In the genomic region with DNA sequence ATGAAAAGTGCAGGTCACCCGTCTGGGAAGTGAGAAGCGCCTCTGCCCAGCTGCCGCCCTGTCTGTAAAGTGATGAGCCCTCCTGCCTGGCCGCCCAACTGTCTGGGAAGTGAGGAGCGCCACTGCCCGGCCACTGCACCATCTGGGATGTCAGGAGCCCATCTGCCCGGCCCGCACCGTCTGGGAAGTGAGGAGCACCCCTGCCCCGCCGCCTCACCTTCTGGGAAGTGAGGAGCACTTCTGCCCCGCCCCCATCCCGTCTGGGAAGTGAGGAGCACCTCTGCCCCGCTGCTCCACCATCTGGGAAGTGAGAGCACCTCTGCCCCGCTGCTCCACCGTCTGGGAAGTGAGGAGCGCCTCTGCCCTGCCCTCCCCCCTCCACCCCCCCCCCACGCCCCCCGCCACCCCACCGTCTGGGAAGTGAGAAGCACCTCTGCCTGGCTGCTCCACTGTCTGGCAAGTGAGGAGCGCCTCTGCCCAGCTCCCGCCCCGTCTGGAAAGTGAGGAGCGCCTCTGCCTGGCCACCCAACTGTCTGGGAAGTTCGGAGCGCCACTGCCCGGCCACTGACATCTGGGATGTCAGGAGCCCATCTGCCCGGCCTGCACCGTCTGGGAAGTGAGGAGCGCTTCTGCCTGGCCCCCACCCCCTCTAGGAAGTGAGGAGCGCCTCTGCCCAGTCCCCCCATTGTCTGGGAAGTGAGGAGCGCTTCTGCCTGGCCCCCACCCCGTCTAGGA, we compare ENCODE assay signal across 1 cellular context.
A peak's percentile ranks its signal among the peaks of the same experiment; 100 is the strongest.
TF ChIP-seq lines count a peak whose summit lies in the region.

No MANE protein-coding gene starts in this region.

TF ChIP-seq in K562, 482 proteins besides CTCF, POLR2A, EP300 and RAD21:
- TF ChIP-seq FOXJ2 (tag; IDR thresholded peaks at IDR 0.05) (no peak), CBX3 (IDR thresholded peaks at IDR 0.05; ENCODE audit: borderline replicate concordance in 1 of 2, low read length in 2 of 2) (no peak), POLR2G (IDR thresholded peaks at IDR 0.05; ENCODE audit: low read depth, low read length) (peak; percentile 28; the same call in 1 of the 2 replicates), ZNF3 (CRISPR knock-in tag; IDR thresholded peaks at IDR 0.05) (no peak)
